In genomic region chr15:69666441-69666882, GRCh38 we compare ENCODE assay signal across 8 cellular contexts.
DNase-seq lines count a peak whose midpoint lies in the region; ATAC-seq, FAIRE-seq and TF ChIP-seq lines count a peak whose summit lies in the region.

No MANE protein-coding gene starts in this region.

- H3K4me2 ChIP-seq in IMR-90 (ENCODE audit: low read depth, low read length) = no peak overlapping the region

- POLR2A ChIA-PET in IMR-90 (lab: Charles Lee; ENCODE audit: unreplicated experiment) (no interaction called here), RWPE1 (lab: Yijun Ruan, JAX; ENCODE audit: low non-redundant PET) (interaction anchor here (0.5 kb wide), 1 partner anchor 34 kb away, joined by 3 read pairs; no protein-coding TSS in a partner anchor)

- H2BK120ac ChIP-seq in IMR-90 (ENCODE audit: low read depth, low read length) = no peak overlapping the region

- peaks cover 2% of the 10 kb centered on the region for H3K27me3 Mint-ChIP-seq in activated naive CD8-positive, alpha-beta T cell treated with anti-CD3 and anti-CD28 coated beads, Interleukin-2, amount 50 U/mL, for 24 hours

- intact Hi-C loops in IMR-90 (cut with micrococcal nuclease) = no loop called here

- no peak overlapping the region for H3K14ac ChIP-seq in IMR-90 (replicated peaks; ENCODE audit: low read depth, low read length)

- no TSS peak for BruUV-seq in IMR-90 (replicated peaks; lab: Mats Ljungman, UMichigan)

- in situ Hi-C loops in IMR-90 (cut with MboI; ENCODE audit: low sequenced_read_pairs) = no loop called here

- no peak overlapping the region for H2AK5ac ChIP-seq in IMR-90 (ENCODE audit: low read depth, low read length)

- no peak overlapping the region for H3K18ac ChIP-seq in IMR-90 (ENCODE audit: low read depth, low read length)

- no peak overlapping the region for H3K23ac ChIP-seq in IMR-90 (ENCODE audit: low read depth, low read length)

- H3K27ac ChIP-seq in IMR-90 (ENCODE audit: insufficient read depth, low read length) (no peak overlapping the region), RWPE1 (no peak overlapping the region)
- no peak overlapping the region for H3K27ac ChIP-seq in effector memory CD4-positive, alpha-beta T cell (ENCODE audit: insufficient read depth, low read length, poor library complexity, severe bottlenecking)

- no peak overlapping the region for H2AFZ ChIP-seq in IMR-90 (replicated peaks; ENCODE audit: low read length, poor library complexity)

- FAIRE-seq in H54 (lab: Jason Lieb, UNC) = no peak

- no peak overlapping the region for H3K4me3 ChIP-seq in IMR-90 (ENCODE audit: insufficient read depth, low read depth, low read length)
- H3K4me3 ChIP-seq in effector memory CD4-positive, alpha-beta T cell (ENCODE audit: insufficient read depth, low read depth, low read length, poor library complexity, severe bottlenecking) = no peak overlapping the region

- H3K4ac ChIP-seq in IMR-90 (ENCODE audit: low read depth, low read length) = no peak overlapping the region

- dilution Hi-C loops in IMR-90 (cut with HindIII; ENCODE audit: low sequenced_read_pairs, unreplicated experiment) = no loop called here

- CTCF ChIA-PET in IMR-90 (lab: Yijun Ruan, JAX) = no interaction called here
- CTCF ChIA-PET in RWPE1 (lab: Yijun Ruan, JAX) = interaction anchor here (0.5 kb wide), 1 partner anchor 9 kb away, joined by 3 read pairs; no protein-coding TSS in a partner anchor

- no peak overlapping the region for H2BK15ac ChIP-seq in IMR-90 (ENCODE audit: low read depth, low read length)

- peak overlapping the region; percentile 52 for H3K4me3 Mint-ChIP-seq in activated naive CD8-positive, alpha-beta T cell treated with anti-CD3 and anti-CD28 coated beads, Interleukin-2, amount 50 U/mL, for 24 hours

- H4K5ac ChIP-seq in IMR-90 (ENCODE audit: low read depth, low read length) = no peak overlapping the region

- TF ChIP-seq RAD21 in IMR-90 (IDR thresholded peaks at IDR 0.05; ENCODE audit: low read length) = no peak

- H3K4me1 Mint-ChIP-seq in activated naive CD8-positive, alpha-beta T cell treated with anti-CD3 and anti-CD28 coated beads, Interleukin-2, amount 50 U/mL, for 24 hours = peaks cover 50% of the 10 kb centered on the region

- no peak for TF ChIP-seq CTCF in IMR-90 (conservative IDR thresholded peaks at IDR 0.05; ENCODE audit: low read depth, low read length)
- no peak for TF ChIP-seq CTCF in RWPE1 (conservative IDR thresholded peaks at IDR 0.05; ENCODE audit: low read depth)

- H4K20me1 ChIP-seq in IMR-90 (ENCODE audit: insufficient read depth, low read length) = no peaks in the 10 kb centered on the region; the same call in 1 of the 2 replicates

- H3K9me3 ChIP-seq in IMR-90 (ENCODE audit: control insufficient read depth, insufficient read depth, low read length) = no peaks in the 10 kb centered on the region
- no peaks in the 10 kb centered on the region for H3K9me3 ChIP-seq in effector memory CD4-positive, alpha-beta T cell (ENCODE audit: control insufficient read depth, low read length)

- no peak overlapping the region for H4K8ac ChIP-seq in IMR-90 (ENCODE audit: low read depth in 2 of 2, low read length in 2 of 2)

- H3K27ac Mint-ChIP-seq in activated naive CD8-positive, alpha-beta T cell treated with anti-CD3 and anti-CD28 coated beads, Interleukin-2, amount 50 U/mL, for 24 hours = peak overlapping the region; percentile 79

- no peaks in the 10 kb centered on the region for H3K36me3 Mint-ChIP-seq in activated naive CD8-positive, alpha-beta T cell treated with anti-CD3 and anti-CD28 coated beads, Interleukin-2, amount 50 U/mL, for 24 hours (ENCODE audit: low read depth)

- ATAC-seq in GM18498 (IDR thresholded peaks at IDR 0.05; ENCODE audit: unreplicated experiment) (peak; percentile 5), IMR-90 (ENCODE audit: low read depth) (no peak), HG03108 (IDR thresholded peaks at IDR 0.05; ENCODE audit: unreplicated experiment) (no peak)
- ATAC-seq in activated naive CD8-positive, alpha-beta T cell treated with anti-CD3 and anti-CD28 coated beads, Interleukin-2, amount 50 U/mL, for 24 hours = peak; percentile 44

- no peak overlapping the region for H2BK20ac ChIP-seq in IMR-90 (ENCODE audit: low read depth, low read length)

- no peak overlapping the region for H2AK9ac ChIP-seq in IMR-90 (replicated peaks; ENCODE audit: low read depth, low read length, poor library complexity)

- H4K91ac ChIP-seq in IMR-90 (ENCODE audit: insufficient read depth, low read depth, low read length) = no peak overlapping the region

- peaks cover 82% of the 10 kb centered on the region for H3K27me3 ChIP-seq in IMR-90 (ENCODE audit: control insufficient read depth, insufficient read depth, low read length)
- H3K27me3 ChIP-seq in effector memory CD4-positive, alpha-beta T cell (replicated peaks; ENCODE audit: control insufficient read depth, insufficient read depth, low read length, poor library complexity, severe bottlenecking) = no peaks in the 10 kb centered on the region

- H3K9ac ChIP-seq in IMR-90 (ENCODE audit: low read depth, low read length) = no peak overlapping the region

- no peak overlapping the region for H3K56ac ChIP-seq in IMR-90 (ENCODE audit: extremely low read depth, insufficient read depth, low read length)

- H3K9me3 Mint-ChIP-seq in activated naive CD8-positive, alpha-beta T cell treated with anti-CD3 and anti-CD28 coated beads, Interleukin-2, amount 50 U/mL, for 24 hours = no peaks in the 10 kb centered on the region

- 50% methylated on average over 1 of the region's 10 CpGs; no CpG with 5 or more reads in 1 of the 2 experiments for WGBS in IMR-90 (ENCODE audit: extremely low coverage in 2 of 2, insufficient read length in 1 of 2), 2 experiments

- TF ChIP-seq POLR2A in IMR-90 (IDR thresholded peaks at IDR 0.05; ENCODE audit: low read depth, low read length) (no peak), H54 (IDR thresholded peaks at IDR 0.05; ENCODE audit: low read depth, low read length) (no peak)

- H3K36me3 ChIP-seq in IMR-90 (ENCODE audit: control insufficient read depth, insufficient read depth, low read length) = no peaks in the 10 kb centered on the region
- H3K36me3 ChIP-seq in effector memory CD4-positive, alpha-beta T cell (ENCODE audit: control insufficient read depth, insufficient read depth, low read length) = no peaks in the 10 kb centered on the region

- no peak overlapping the region for H2BK5ac ChIP-seq in IMR-90 (ENCODE audit: low read depth, low read length, poor library complexity, severe bottlenecking)

- H3K9me1 ChIP-seq in IMR-90 (ENCODE audit: insufficient read depth, low read length) = peaks cover 2% of the 10 kb centered on the region; the same call in 1 of the 2 replicates

- H3K79me1 ChIP-seq in IMR-90 (ENCODE audit: low read depth in 1 of 2, low read length in 2 of 2) = no peaks in the 10 kb centered on the region

- H3K4me1 ChIP-seq in IMR-90 (ENCODE audit: control insufficient read depth, insufficient read depth, low read length) = no peaks in the 10 kb centered on the region
- H3K4me1 ChIP-seq in effector memory CD4-positive, alpha-beta T cell (ENCODE audit: control insufficient read depth, insufficient read depth, low read length, poor library complexity, severe bottlenecking) = peaks cover 14% of the 10 kb centered on the region

- DNase-seq in IMR-90 (peak; percentile 31), non-pigmented ciliary epithelial cell (ENCODE audit: low read depth) (peak; percentile 15), RWPE1 (ENCODE audit: low spot score) (no peak), H54 (ENCODE audit: insufficient read length, low spot score) (no peak)
- DNase-seq in activated naive CD8-positive, alpha-beta T cell treated with anti-CD3 and anti-CD28 coated beads, Interleukin-2, amount 50 U/mL, for 24 hours = peak; percentile 32
- no peak for DNase-seq in effector memory CD4-positive, alpha-beta T cell

TF ChIP-seq in IMR-90, 13 proteins besides CTCF, POLR2A, EP300 and RAD21:
- TF ChIP-seq MAZ (IDR thresholded peaks at IDR 0.05; ENCODE audit: borderline replicate concordance, low read depth, low read length) (no peak), RFX5 (IDR thresholded peaks at IDR 0.05; ENCODE audit: low read depth, low read length) (no peak), MXI1 (IDR thresholded peaks at IDR 0.05; ENCODE audit: borderline replicate concordance, low read depth, low read length) (no peak), SMC3 (IDR thresholded peaks at IDR 0.05; ENCODE audit: low read depth, low read length) (no peak), MAFK (IDR thresholded peaks at IDR 0.05; ENCODE audit: low read depth, low read length) (no peak)

Comparison
In these comparisons a context has a peak if more than half of its experiments do, and no peak if none do; other contexts are left out.
1. ATAC-seq: peak in GM18498 (single experiment) and activated naive CD8-positive, alpha-beta T cell treated with anti-CD3 and anti-CD28 coated beads, Interleukin-2, amount 50 U/mL, for 24 hours (single experiment); none in IMR-90 (single experiment) and HG03108 (single experiment).
2. DNase-seq: peak in IMR-90 (single experiment), activated naive CD8-positive, alpha-beta T cell treated with anti-CD3 and anti-CD28 coated beads, Interleukin-2, amount 50 U/mL, for 24 hours (single experiment) and non-pigmented ciliary epithelial cell (single experiment); none in RWPE1 (single experiment), effector memory CD4-positive, alpha-beta T cell (0 of 3) and H54 (single experiment).